Comparison of ENCODE assay signal across 9 cellular contexts in the genomic region with DNA sequence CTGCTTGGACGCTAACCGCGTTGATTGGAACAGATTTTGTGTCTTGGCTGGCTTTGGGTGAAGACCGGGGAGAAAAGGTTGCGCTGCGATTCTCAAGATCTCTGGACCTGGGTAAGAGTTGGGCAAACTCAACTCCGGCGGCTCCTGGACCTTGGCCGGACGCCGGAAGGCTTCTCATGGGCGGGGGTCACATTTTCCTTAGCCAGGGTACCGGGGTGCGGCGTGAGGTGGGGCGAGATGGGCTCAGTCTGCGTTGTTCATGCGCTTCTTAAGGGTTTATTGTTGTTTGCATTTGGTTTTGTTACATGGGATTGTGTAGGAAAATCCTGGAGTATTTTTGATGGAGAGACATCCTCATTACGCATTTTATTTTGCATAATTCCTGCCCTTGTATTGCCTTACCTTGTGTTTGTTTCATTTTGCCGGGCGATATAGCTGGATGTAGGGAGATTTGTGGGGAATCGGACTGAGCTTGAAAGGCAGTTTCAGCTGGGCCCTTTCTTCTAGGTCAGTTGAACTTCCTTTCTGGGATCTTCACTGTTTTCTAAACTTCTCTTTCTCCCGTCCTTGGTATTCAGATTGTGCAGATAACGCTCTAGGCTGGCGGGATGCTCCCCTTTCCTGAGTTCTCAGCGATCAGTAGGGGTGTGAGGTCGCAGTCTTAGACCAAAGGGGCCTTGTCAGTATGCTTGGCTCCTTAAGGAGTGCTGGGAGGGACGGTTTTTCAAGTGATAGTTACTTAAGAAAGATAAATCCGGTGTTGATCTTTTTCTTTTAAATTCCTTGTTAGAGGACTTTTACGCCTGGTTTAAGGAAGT. TPM values are rescaled to one million over a fixed set of nuclear protein-coding genes. Genes with fewer than 3 reads are reported as not detected.
DNase-seq lines count a peak whose midpoint lies in the region; ATAC-seq and TF ChIP-seq lines count a peak whose summit lies in the region.
"Had no signal": no experiment of that assay in that cellular context is flagged by ENCODE, and none has a peak within 500 bp of the region (broad histone marks: within the 10 kb centered on the region; RNA-seq: fewer than 3 reads in every experiment).

No MANE protein-coding gene starts in this region.

- H3K36me3 ChIP-seq in mesodermal cell (ENCODE audit: control insufficient read depth, insufficient read depth, low read length) (no peaks in the 10 kb centered on the region), spleen (no peaks in the 10 kb centered on the region)

- H3K4me3 ChIP-seq in dorsolateral prefrontal cortex: peak overlapping the region; percentile 47 to 86 (median 72)
- H3K4me3 ChIP-seq in mesodermal cell (ENCODE audit: extremely low read depth, insufficient read depth, low read length, poor library complexity, severe bottlenecking): peak overlapping the region; percentile 52
- peak overlapping the region in 5 of 8 donors; percentile 11 to 62 (median 26) for H3K4me3 ChIP-seq in spleen

- intact Hi-C loops in dorsolateral prefrontal cortex (cut with DNase I) (loop anchor here (1.0 to 2.0 kb wide), 3 partner anchors 151 to 202 kb away; no protein-coding TSS in a partner anchor), spleen (cut with DNase I; ENCODE audit: low total_unique reads) (no loop called here)

- peaks cover 0 to 6% (median 0%) of the 10 kb centered on the region in 45 donors for H3K27me3 ChIP-seq in dorsolateral prefrontal cortex
- peaks cover 0 to 61% (median 16%) of the 10 kb centered on the region in 7 donors for H3K27me3 ChIP-seq in spleen (replicated peaks in 1 of 7)

- peak overlapping the region; percentile 72 to 99 (median 95) for H3K27ac ChIP-seq in dorsolateral prefrontal cortex
- no peak overlapping the region for H3K27ac ChIP-seq in mesodermal cell (ENCODE audit: low read depth, low read length, severe bottlenecking)
- H3K27ac ChIP-seq in spleen: no peak overlapping the region

- DNase-seq in LHCN-M2 (ENCODE audit: low read depth) (peak; percentile 26), dorsolateral prefrontal cortex (peak in 1 of 10 donors; percentile 21), spleen (no peak), D341Med (ENCODE audit: low spot score) (no peak), COR-L47 (lab: John Stamatoyannopoulos, UW) (no peak), GM20000 (ENCODE audit: low spot score) (no peak)
- DNase-seq: activated B cell treated with CpG ODN at 0.5 μM for 24 hours had no signal

- H3K4me1 ChIP-seq in mesodermal cell (ENCODE audit: control insufficient read depth, insufficient read depth, low read length, poor library complexity, severe bottlenecking): peaks cover 4% of the 10 kb centered on the region
- H3K4me1 ChIP-seq in spleen: peaks cover 3 to 20% (median 13%) of the 10 kb centered on the region in 6 donors

- TF ChIP-seq CTCF in dorsolateral prefrontal cortex (IDR thresholded peaks at IDR 0.05 in 54 of 56, conservative IDR thresholded peaks at IDR 0.05 in 2 of 56; ENCODE audit: low read depth in 1 of 56, partially characterized antibody in 56 of 56) (no peak), spleen (IDR thresholded peaks at IDR 0.05 in 8 of 11, conservative IDR thresholded peaks at IDR 0.05 in 3 of 11) (no peak), GM20000 (IDR thresholded peaks at IDR 0.05; ENCODE audit: extremely low read depth, missing control alignments) (no peak)

- no peak for ATAC-seq in GM21717 (IDR thresholded peaks at IDR 0.05; ENCODE audit: unreplicated experiment)

- 5 to 7% methylated on average over 16 to 20 of the region's 30 CpGs for WGBS in mesodermal cell (ENCODE audit: insufficient coverage in 2 of 2), 2 experiments
- WGBS in spleen, 5 donors: 28 to 34% (median 31%) methylated on average over 27 to 30 of the region's 30 CpGs

- no peak for TF ChIP-seq POLR2A in spleen (IDR thresholded peaks at IDR 0.05)

- H3K9me3 ChIP-seq in mesodermal cell (ENCODE audit: control insufficient read depth, low read length) (peaks cover 4% of the 10 kb centered on the region), spleen (peaks cover 0 to 11% (median 5%) of the 10 kb centered on the region in 8 donors)

RNA-seq across cellular contexts. Expression of a gene that starts 0.6 kb away (rescaled TPM):
- 21.0 and 26.4 TPM in 2 replicates for total RNA-seq in LHCN-M2 (2014; rRNA removed)
- polyA plus RNA-seq in LHCN-M2 (2012): 1.7 TPM
- total RNA-seq in dorsolateral prefrontal cortex: 100 to 1,000 TPM in 16 of 120 experiments, 10 to 100 TPM in 104; 22.4 to 157 (median 67.0) TPM
- polyA plus RNA-seq in mesodermal cell (2013, experiment 1 of 2): 8.2 TPM
- 5.0 TPM for polyA plus RNA-seq in mesodermal cell (2013, experiment 2 of 2)
- 1 to 10 TPM in 2 of 7 donors, under 1 TPM in 5; 0.14 to 2.2 (median 0.70) TPM for total RNA-seq in spleen
- under 1 TPM; 0.02 to 0.16 (median 0.02) TPM for polyA plus RNA-seq in spleen
- total RNA-seq: activated B cell treated with CpG ODN at 0.5 μM for 24 hours had no signal

Comparison
In these comparisons a context has a peak if more than half of its experiments do, and no peak if none do; other contexts are left out.
1. H3K27ac ChIP-seq: peak in dorsolateral prefrontal cortex (59 of 59); none in mesodermal cell (single experiment) and spleen (0 of 8).
2. Peak in every context shown above with its lines, with median percentiles within 50 percentile points of each other: H3K4me3 ChIP-seq.